In the genomic region with DNA sequence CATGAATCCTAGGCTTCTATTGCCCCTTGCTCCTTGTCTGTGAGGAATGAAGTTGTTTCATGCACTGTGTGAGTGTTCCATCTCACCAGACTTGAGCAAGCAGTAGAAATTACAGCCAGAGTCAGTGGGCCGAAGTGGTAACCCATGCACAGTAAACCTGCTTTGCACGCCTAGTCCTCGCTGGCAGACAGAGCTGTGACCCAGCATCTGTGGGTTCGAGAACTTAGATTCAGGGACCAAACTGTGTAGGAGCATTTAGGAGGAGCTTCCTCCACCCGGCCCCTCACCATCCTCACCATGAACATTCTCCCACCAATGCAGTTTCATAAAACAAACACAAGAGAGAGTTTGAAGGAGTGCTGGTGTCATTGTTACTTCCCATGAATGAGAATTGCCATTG, we compare ENCODE assay signal across 41 cellular contexts. TPM values are rescaled to one million over a fixed set of nuclear protein-coding genes. Genes with fewer than 3 reads are reported as not detected.
"Had no signal": no experiment of that assay in that cellular context is flagged by ENCODE, and none has a peak within 500 bp of the region (broad histone marks: within the 10 kb centered on the region; RNA-seq: fewer than 3 reads in every experiment).

No MANE protein-coding gene starts in this region.

- FAIRE-seq: endometrium, endothelial cell of umbilical vein had no signal

- ATAC-seq: activated CD4-positive, CD25-positive, alpha-beta regulatory T cell treated with anti-CD3 and anti-CD28 coated beads, Interleukin-2, amount 50 U/mL, for 24 hours; activated CD8-positive, alpha-beta T cell treated with anti-CD3 and anti-CD28 coated beads, Interleukin-2, amount 10 ng/mL, durations not matched to agents 7 days and 5 days; activated naive CD8-positive, alpha-beta T cell treated with anti-CD3 and anti-CD28 coated beads, Interleukin-2, amount 50 U/mL, for 24 hours; activated T-helper 17 cell treated with anti-CD3 and anti-CD28 coated beads, Interleukin-2, amount 50 U/mL, for 72 hours; body of pancreas; effector memory CD8-positive, alpha-beta T cell; gastroesophageal sphincter; SK-N-SH treated with all-trans-retinoic acid at 6 μM for 48 hours; T-helper 17 cell had no signal

- DNase-seq: activated B cell treated with CpG ODN at 0.5 μM for 24 hours; activated CD4-positive, alpha-beta memory T cell treated with anti-CD3 and anti-CD28 coated beads for 36 hours; activated CD4-positive, alpha-beta T cell treated with anti-CD3 and anti-CD28 coated beads for 48 hours; activated CD8-positive, alpha-beta T cell treated with anti-CD3 and anti-CD28 coated beads, Interleukin-2, amount 10 ng/mL, durations not matched to agents 7 days and 5 days; activated effector memory CD4-positive, alpha-beta T cell treated with Interleukin-2 at 50 U/mL for 16 hours; activated gamma-delta T cell treated with Interleukin-2 at 50 U/mL for 16 hours; activated naive CD4-positive, alpha-beta T cell treated with anti-CD3 and anti-CD28 coated beads for 36 hours; activated naive CD8-positive, alpha-beta T cell treated with anti-CD3 and anti-CD28 coated beads for 36 hours; activated naive CD8-positive, alpha-beta T cell treated with anti-CD3 and anti-CD28 coated beads, Interleukin-2, amount 50 U/mL, for 24 hours; activated T-cell treated with anti-CD3 and anti-CD28 coated beads for 4 hours; activated T-cell treated with anti-CD3 and anti-CD28 coated beads, Interleukin-2, amount 50 U/mL, for 24 hours; adrenal gland; amygdala; aorta; body of pancreas; cortex of kidney; dermis blood vessel endothelial cell; effector CD4-positive, alpha-beta T cell; effector memory CD8-positive, alpha-beta T cell; esophagus squamous epithelium; foreskin melanocyte; T-helper 1 cell; T-helper 17 cell; T1000; WERI-Rb-1 had no signal

- H3K36me3 ChIP-seq: adrenal gland, cardiac muscle cell, esophagus squamous epithelium, gastroesophageal sphincter, WERI-Rb-1 had no signal

- H3K4me1 Mint-ChIP-seq: activated B cell treated with CpG ODN at 0.5 μM for 24 hours; activated naive CD4-positive, alpha-beta T cell treated with anti-CD3 and anti-CD28 coated beads, Interleukin-2, amount 50 U/mL, for 24 hours; activated naive CD8-positive, alpha-beta T cell treated with anti-CD3 and anti-CD28 coated beads for 36 hours; activated naive CD8-positive, alpha-beta T cell treated with anti-CD3 and anti-CD28 coated beads, Interleukin-2, amount 50 U/mL, for 24 hours; activated T-helper 17 cell treated with anti-CD3 and anti-CD28 coated beads, Interleukin-2, amount 50 U/mL, for 72 hours; central memory CD8-positive, alpha-beta T cell; T-helper 17 cell had no signal

- H3K27ac Mint-ChIP-seq: activated B cell treated with CpG ODN at 0.5 μM for 24 hours; activated CD4-positive, alpha-beta memory T cell treated with anti-CD3 and anti-CD28 coated beads for 36 hours; activated CD8-positive, alpha-beta T cell treated with anti-CD3 and anti-CD28 coated beads, Interleukin-2, amount 10 ng/mL, durations not matched to agents 7 days and 5 days; activated naive CD4-positive, alpha-beta T cell treated with anti-CD3 and anti-CD28 coated beads for 36 hours; activated naive CD4-positive, alpha-beta T cell treated with anti-CD3 and anti-CD28 coated beads, Interleukin-2, amount 50 U/mL, for 24 hours; activated naive CD8-positive, alpha-beta T cell treated with anti-CD3 and anti-CD28 coated beads for 36 hours; activated naive CD8-positive, alpha-beta T cell treated with anti-CD3 and anti-CD28 coated beads, Interleukin-2, amount 50 U/mL, for 24 hours; activated T-cell treated with anti-CD3 and anti-CD28 coated beads, Interleukin-2, amount 50 U/mL, for 24 hours; activated T-helper 17 cell treated with anti-CD3 and anti-CD28 coated beads, Interleukin-2, amount 50 U/mL, for 72 hours; effector memory CD8-positive, alpha-beta T cell; T-helper 17 cell; T-helper 2 cell treated with Interferon-gamma antibody and Interleukin-4, amounts not matched to agents 5 μg/mL and 100 μg/mL, for 36 hours had no signal

- H3K27me3 ChIP-seq: adrenal gland, body of pancreas, cardiac muscle cell, esophagus squamous epithelium, gastroesophageal sphincter had no signal

- H3K9me3 ChIP-seq: adrenal gland had no signal

- H3K4me1 ChIP-seq: adrenal gland, body of pancreas, esophagus squamous epithelium, gastroesophageal sphincter had no signal

- H3K27ac ChIP-seq: adrenal gland, body of pancreas, cardiac muscle cell, epithelial cell of prostate, esophagus squamous epithelium, gastroesophageal sphincter, WERI-Rb-1 had no signal

- H3K27me3 Mint-ChIP-seq: activated B cell treated with CpG ODN at 0.5 μM for 24 hours; activated CD4-positive, alpha-beta memory T cell treated with anti-CD3 and anti-CD28 coated beads for 36 hours; activated naive CD4-positive, alpha-beta T cell treated with anti-CD3 and anti-CD28 coated beads, Interleukin-2, amount 50 U/mL, for 24 hours; activated naive CD8-positive, alpha-beta T cell treated with anti-CD3 and anti-CD28 coated beads for 36 hours; activated naive CD8-positive, alpha-beta T cell treated with anti-CD3 and anti-CD28 coated beads, Interleukin-2, amount 50 U/mL, for 24 hours; activated T-cell treated with anti-CD3 and anti-CD28 coated beads, Interleukin-2, amount 50 U/mL, for 24 hours; activated T-helper 17 cell treated with anti-CD3 and anti-CD28 coated beads, Interleukin-2, amount 50 U/mL, for 72 hours; central memory CD8-positive, alpha-beta T cell; effector memory CD8-positive, alpha-beta T cell; T-helper 17 cell had no signal

- H3K4me3 Mint-ChIP-seq: activated B cell treated with CpG ODN at 0.5 μM for 24 hours; activated CD4-positive, alpha-beta memory T cell treated with anti-CD3 and anti-CD28 coated beads for 36 hours; activated CD8-positive, alpha-beta T cell treated with anti-CD3 and anti-CD28 coated beads, Interleukin-2, amount 10 ng/mL, durations not matched to agents 7 days and 5 days; activated naive CD4-positive, alpha-beta T cell treated with anti-CD3 and anti-CD28 coated beads for 36 hours; activated naive CD4-positive, alpha-beta T cell treated with anti-CD3 and anti-CD28 coated beads, Interleukin-2, amount 50 U/mL, for 24 hours; activated naive CD8-positive, alpha-beta T cell treated with anti-CD3 and anti-CD28 coated beads for 36 hours; activated naive CD8-positive, alpha-beta T cell treated with anti-CD3 and anti-CD28 coated beads, Interleukin-2, amount 50 U/mL, for 24 hours; activated T-cell treated with anti-CD3 and anti-CD28 coated beads, Interleukin-2, amount 50 U/mL, for 24 hours; activated T-helper 17 cell treated with anti-CD3 and anti-CD28 coated beads, Interleukin-2, amount 50 U/mL, for 72 hours; central memory CD8-positive, alpha-beta T cell; effector memory CD8-positive, alpha-beta T cell; T-helper 17 cell; T-helper 2 cell treated with Interferon-gamma antibody and Interleukin-4, amounts not matched to agents 5 μg/mL and 100 μg/mL, for 36 hours had no signal

- H3K4me3 ChIP-seq: adrenal gland, body of pancreas, cardiac muscle cell, esophagus squamous epithelium, gastroesophageal sphincter had no signal

- H3K36me3 Mint-ChIP-seq: activated CD4-positive, alpha-beta memory T cell treated with anti-CD3 and anti-CD28 coated beads for 36 hours; activated naive CD4-positive, alpha-beta T cell treated with anti-CD3 and anti-CD28 coated beads, Interleukin-2, amount 50 U/mL, for 24 hours; activated naive CD8-positive, alpha-beta T cell treated with anti-CD3 and anti-CD28 coated beads for 36 hours had no signal

RNA-seq across cellular contexts. Expression of a gene that starts 21.6 kb away (rescaled TPM):
- total RNA-seq: activated B cell treated with CpG ODN at 0.5 μM for 24 hours; activated CD4-positive, alpha-beta memory T cell treated with anti-CD3 and anti-CD28 coated beads for 36 hours; activated CD8-positive, alpha-beta T cell treated with anti-CD3 and anti-CD28 coated beads, Interleukin-2, amount 10 ng/mL, durations not matched to agents 7 days and 5 days; activated naive CD4-positive, alpha-beta T cell treated with anti-CD3 and anti-CD28 coated beads for 36 hours; activated naive CD8-positive, alpha-beta T cell treated with anti-CD3 and anti-CD28 coated beads for 36 hours; activated T-helper 17 cell treated with anti-CD3 and anti-CD28 coated beads, Interleukin-2, amount 50 U/mL, for 72 hours; adrenal gland; aorta; body of pancreas; cardiac muscle cell; cerebellum; dermis blood vessel endothelial cell; endothelial cell of umbilical vein; esophagus squamous epithelium; fibroblast of lung; fibroblast of villous mesenchyme; gastroesophageal sphincter; glomerular endothelial cell; T-helper 17 cell had no signal
- polyA plus RNA-seq: adrenal gland, aorta, cardiac muscle cell, endothelial cell of umbilical vein, esophagus, fibroblast of lung had no signal
